In genomic region chr9:122785269-122785668, GRCh38 we compare ENCODE assay signal across 31 cellular contexts. TPM values are rescaled to one million over a fixed set of nuclear protein-coding genes. Genes with fewer than 3 reads are reported as not detected.
"Had no signal": no experiment of that assay in that cellular context is flagged by ENCODE, and none has a peak within 500 bp of the region (broad histone marks: within the 10 kb centered on the region; RNA-seq: fewer than 3 reads in every experiment).

No MANE protein-coding gene starts in this region.

- H3K4me3 ChIP-seq: K562, PC-9, Peyer's patch, SJCRH30 had no signal

- H3K4me1 ChIP-seq: Peyer's patch had no signal

- H3K4me3 Mint-ChIP-seq: IgD-negative memory B cell had no signal

- H3K4me1 Mint-ChIP-seq: IgD-negative memory B cell had no signal

- H3K27me3 Mint-ChIP-seq: IgD-negative memory B cell had no signal

- H3K9ac ChIP-seq: KMS-11 had no signal

- DNase-seq: Kasumi-1; MV-4-11; NCI-H1048; NCI-H1105; NCI-H1417; NCI-H1436 treated with DMSO at 0.1 percent for 48 hours; NCI-H1694; NCI-H187 treated with DMSO at 0.1 percent for 48 hours; NCI-H2081; NCI-H2171; NCI-H226; NCI-H446; NCI-H510A; NCI-H524 treated with DMSO at 0.1 percent for 48 hours; NCI-H69; NCI-H774; NK-92 treated with Interleukin-12 subunit alpha and Interleukin-12 subunit beta, amount 100 ng/mL, for 24 hours; PC-9; Peyer's patch; SHP77 treated with DMSO at 0.1 percent for 48 hours; SJCRH30 had no signal

- H3K36me3 ChIP-seq: Peyer's patch, SJCRH30 had no signal

- H3K9me3 Mint-ChIP-seq: IgD-negative memory B cell had no signal

- H3K27ac ChIP-seq: KMS-11, PC-9, Peyer's patch, SJCRH30 had no signal

- ATAC-seq: HepG2, K562, Right ventricle myocardium inferior, SK-N-SH treated with all-trans-retinoic acid at 6 μM for 48 hours had no signal

- H3K4me2 ChIP-seq: KMS-11, PC-9 had no signal

- H3K27me3 ChIP-seq: Peyer's patch had no signal

- H3K9me3 ChIP-seq: Peyer's patch, SJCRH30 had no signal

- H2AFZ ChIP-seq: PC-9 had no signal

- H3K27ac Mint-ChIP-seq: IgD-negative memory B cell had no signal

RNA-seq across cellular contexts. Expression of gene OR5C1, which starts 3.5 kb away (rescaled TPM):
- total RNA-seq: HepG2, HT1080, K562, MCF 10A, OCI-LY7, PC-9, Peyer's patch, Right ventricle myocardium inferior, RPMI7951, SJCRH30 had no signal
- polyA plus RNA-seq: HepG2, IgD-negative memory B cell, K562 had no signal

RNA-seq across cellular contexts. Expression of gene OR1K1, which starts 14.7 kb away (rescaled TPM):
- total RNA-seq: HepG2, HT1080, K562, MCF 10A, OCI-LY7, PC-9, Peyer's patch, Right ventricle myocardium inferior, RPMI7951, SJCRH30 had no signal
- polyA plus RNA-seq: HepG2, IgD-negative memory B cell, K562 had no signal

RNA-seq across cellular contexts. Expression of gene OR1L6, which starts 43.2 kb away (rescaled TPM):
- total RNA-seq: HepG2, HT1080, K562, MCF 10A, OCI-LY7, PC-9, Peyer's patch, Right ventricle myocardium inferior, RPMI7951, SJCRH30 had no signal
- polyA plus RNA-seq: HepG2, IgD-negative memory B cell, K562 had no signal
